In genomic region chr12:108394196-108394595, GRCh38 we compare ENCODE assay signal across 1 cellular context.
TF ChIP-seq lines count a peak whose summit lies in the region.

No MANE protein-coding gene starts in this region.

TF ChIP-seq in HepG2, 621 proteins besides CTCF, POLR2A, EP300 and RAD21:
- TF ChIP-seq, protein P1, sequence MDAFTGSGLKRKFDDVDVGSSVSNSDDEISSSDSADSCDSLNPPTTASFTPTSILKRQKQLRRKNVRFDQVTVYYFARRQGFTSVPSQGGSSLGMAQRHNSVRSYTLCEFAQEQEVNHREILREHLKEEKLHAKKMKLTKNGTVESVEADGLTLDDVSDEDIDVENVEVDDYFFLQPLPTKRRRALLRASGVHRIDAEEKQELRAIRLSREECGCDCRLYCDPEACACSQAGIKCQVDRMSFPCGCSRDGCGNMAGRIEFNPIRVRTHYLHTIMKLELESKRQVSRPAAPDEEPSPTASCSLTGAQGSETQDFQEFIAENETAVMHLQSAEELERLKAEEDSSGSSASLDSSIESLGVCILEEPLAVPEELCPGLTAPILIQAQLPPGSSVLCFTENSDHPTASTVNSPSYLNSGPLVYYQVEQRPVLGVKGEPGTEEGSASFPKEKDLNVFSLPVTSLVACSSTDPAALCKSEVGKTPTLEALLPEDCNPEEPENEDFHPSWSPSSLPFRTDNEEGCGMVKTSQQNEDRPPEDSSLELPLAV (CRISPR knock-in tag; conservative IDR thresholded peaks at IDR 0.05; ENCODE audit: low read depth), result no peak
- TF ChIP-seq, protein P2, sequence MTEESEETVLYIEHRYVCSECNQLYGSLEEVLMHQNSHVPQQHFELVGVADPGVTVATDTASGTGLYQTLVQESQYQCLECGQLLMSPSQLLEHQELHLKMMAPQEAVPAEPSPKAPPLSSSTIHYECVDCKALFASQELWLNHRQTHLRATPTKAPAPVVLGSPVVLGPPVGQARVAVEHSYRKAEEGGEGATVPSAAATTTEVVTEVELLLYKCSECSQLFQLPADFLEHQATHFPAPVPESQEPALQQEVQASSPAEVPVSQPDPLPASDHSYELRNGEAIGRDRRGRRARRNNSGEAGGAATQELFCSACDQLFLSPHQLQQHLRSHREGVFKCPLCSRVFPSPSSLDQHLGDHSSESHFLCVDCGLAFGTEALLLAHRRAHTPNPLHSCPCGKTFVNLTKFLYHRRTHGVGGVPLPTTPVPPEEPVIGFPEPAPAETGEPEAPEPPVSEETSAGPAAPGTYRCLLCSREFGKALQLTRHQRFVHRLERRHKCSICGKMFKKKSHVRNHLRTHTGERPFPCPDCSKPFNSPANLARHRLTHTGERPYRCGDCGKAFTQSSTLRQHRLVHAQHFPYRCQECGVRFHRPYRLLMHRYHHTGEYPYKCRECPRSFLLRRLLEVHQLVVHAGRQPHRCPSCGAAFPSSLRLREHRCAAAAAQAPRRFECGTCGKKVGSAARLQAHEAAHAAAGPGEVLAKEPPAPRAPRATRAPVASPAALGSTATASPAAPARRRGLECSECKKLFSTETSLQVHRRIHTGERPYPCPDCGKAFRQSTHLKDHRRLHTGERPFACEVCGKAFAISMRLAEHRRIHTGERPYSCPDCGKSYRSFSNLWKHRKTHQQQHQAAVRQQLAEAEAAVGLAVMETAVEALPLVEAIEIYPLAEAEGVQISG (CRISPR knock-in tag; IDR thresholded peaks at IDR 0.05), result no peak
- TF ChIP-seq ZNF770 (CRISPR knock-in tag; IDR thresholded peaks at IDR 0.05), result no peak
- no peak for TF ChIP-seq BRD4 (CRISPR knock-in tag; IDR thresholded peaks at IDR 0.05)
- no peak for TF ChIP-seq WIZ (CRISPR knock-in tag; IDR thresholded peaks at IDR 0.05)
- TF ChIP-seq ZNF616 (CRISPR knock-in tag; IDR thresholded peaks at IDR 0.05; ENCODE audit: low read depth), result no peak
- TF ChIP-seq MYPOP (CRISPR knock-in tag; IDR thresholded peaks at IDR 0.05), result no peak
- TF ChIP-seq ZNF776 (CRISPR knock-in tag; IDR thresholded peaks at IDR 0.05), result no peak
- TF ChIP-seq ASH2L (IDR thresholded peaks at IDR 0.05; ENCODE audit: insufficient read length, low read depth, low read length), result no peak
- TF ChIP-seq, protein P3, sequence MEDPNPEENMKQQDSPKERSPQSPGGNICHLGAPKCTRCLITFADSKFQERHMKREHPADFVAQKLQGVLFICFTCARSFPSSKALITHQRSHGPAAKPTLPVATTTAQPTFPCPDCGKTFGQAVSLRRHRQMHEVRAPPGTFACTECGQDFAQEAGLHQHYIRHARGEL (CRISPR knock-in tag; IDR thresholded peaks at IDR 0.05), result no peak
- TF ChIP-seq MTA1 (CRISPR knock-in tag; IDR thresholded peaks at IDR 0.05; ENCODE audit: borderline replicate concordance), result no peak
- no peak for TF ChIP-seq STAT6 (CRISPR knock-in tag; IDR thresholded peaks at IDR 0.05; ENCODE audit: borderline replicate concordance)
- TF ChIP-seq STAT5B (CRISPR knock-in tag; IDR thresholded peaks at IDR 0.05), result no peak
- TF ChIP-seq, protein P4, sequence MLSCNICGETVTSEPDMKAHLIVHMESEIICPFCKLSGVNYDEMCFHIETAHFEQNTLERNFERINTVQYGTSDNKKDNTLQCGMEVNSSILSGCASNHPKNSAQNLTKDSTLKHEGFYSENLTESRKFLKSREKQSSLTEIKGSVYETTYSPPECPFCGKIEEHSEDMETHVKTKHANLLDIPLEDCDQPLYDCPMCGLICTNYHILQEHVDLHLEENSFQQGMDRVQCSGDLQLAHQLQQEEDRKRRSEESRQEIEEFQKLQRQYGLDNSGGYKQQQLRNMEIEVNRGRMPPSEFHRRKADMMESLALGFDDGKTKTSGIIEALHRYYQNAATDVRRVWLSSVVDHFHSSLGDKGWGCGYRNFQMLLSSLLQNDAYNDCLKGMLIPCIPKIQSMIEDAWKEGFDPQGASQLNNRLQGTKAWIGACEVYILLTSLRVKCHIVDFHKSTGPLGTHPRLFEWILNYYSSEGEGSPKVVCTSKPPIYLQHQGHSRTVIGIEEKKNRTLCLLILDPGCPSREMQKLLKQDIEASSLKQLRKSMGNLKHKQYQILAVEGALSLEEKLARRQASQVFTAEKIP (CRISPR knock-in tag; IDR thresholded peaks at IDR 0.05; ENCODE audit: borderline replicate concordance), result no peak
- no peak for TF ChIP-seq ZNF367 (CRISPR knock-in tag; IDR thresholded peaks at IDR 0.05; ENCODE audit: borderline replicate concordance)
- TF ChIP-seq DR1 (CRISPR knock-in tag; IDR thresholded peaks at IDR 0.05), result no peak
- TF ChIP-seq ZNF101 (CRISPR knock-in tag; IDR thresholded peaks at IDR 0.05; ENCODE audit: borderline replicate concordance, low read depth), result no peak
- TF ChIP-seq CREBL2 (CRISPR knock-in tag; IDR thresholded peaks at IDR 0.05; ENCODE audit: borderline replicate concordance), result no peak
